Comparison of ENCODE assay signal across 23 cellular contexts in genomic region chr2:189555243-189555642, GRCh38.
DNase-seq lines count a peak whose midpoint lies in the region; ATAC-seq, FAIRE-seq and TF ChIP-seq lines count a peak whose summit lies in the region.
"Had no signal": no experiment of that assay in that cellular context is flagged by ENCODE, and none has a peak within 500 bp of the region (broad histone marks: within the 10 kb centered on the region; RNA-seq: fewer than 3 reads in every experiment).

No MANE protein-coding gene starts in this region.

- H3K4me2 ChIP-seq in parathyroid adenoma (ENCODE audit: low read length), result peak overlapping the region; percentile 3
- H3K4me2 ChIP-seq: KMS-11 had no signal

- DNase-seq in ELR (ENCODE audit: low read depth) (peak; percentile 15), SK-N-MC (ENCODE audit: low read depth, low spot score) (no peak), fibroblast of pulmonary artery (ENCODE audit: low read depth) (peak; percentile 31), D721Med (ENCODE audit: insufficient read length, low spot score) (no peak)
- DNase-seq in effector memory CD4-positive, alpha-beta T cell, result no peak
- DNase-seq: activated CD4-positive, CD25-positive, alpha-beta regulatory T cell treated with anti-CD3 and anti-CD28 coated beads, Interleukin-2, amount 50 U/mL, for 72 hours; activated naive CD4-positive, alpha-beta T cell treated with Interleukin-2 at 50 U/mL for 16 hours; activated T-cell treated with anti-CD3 and anti-CD28 coated beads, Interleukin-2, amount 50 U/mL, for 24 hours; anterior cingulate cortex; DMS153; effector CD8-positive, alpha-beta T cell; immature natural killer cell; NCI-H1092 treated with DMSO at 0.1 percent for 48 hours; NCI-H2029; RPMI8226; sigmoid colon had no signal

- no peaks in the 10 kb centered on the region for H3K9me3 ChIP-seq in SK-N-MC (ENCODE audit: low read depth, low read length)
- no peaks in the 10 kb centered on the region for H3K9me3 ChIP-seq in parathyroid adenoma (ENCODE audit: control insufficient read depth, low read length)
- no peaks in the 10 kb centered on the region for H3K9me3 ChIP-seq in effector memory CD4-positive, alpha-beta T cell (ENCODE audit: control insufficient read depth, low read length)
- H3K9me3 ChIP-seq: sigmoid colon, suprapubic skin had no signal

- H3K36me3 ChIP-seq in SK-N-MC (ENCODE audit: insufficient read depth, low read length) (no peaks in the 10 kb centered on the region), parathyroid adenoma (ENCODE audit: control insufficient read depth, insufficient read depth, low read length) (no peaks in the 10 kb centered on the region)
- no peaks in the 10 kb centered on the region for H3K36me3 ChIP-seq in effector memory CD4-positive, alpha-beta T cell (ENCODE audit: control insufficient read depth, insufficient read depth, low read length)
- H3K36me3 ChIP-seq: sigmoid colon, suprapubic skin had no signal

- no peak for FAIRE-seq in D721Med (lab: Jason Lieb, UNC)
- FAIRE-seq: GM12892 had no signal

- peak overlapping the region; percentile 3; the same call in 1 of the 2 replicates for H3K27ac ChIP-seq in SK-N-MC
- H3K27ac ChIP-seq in parathyroid adenoma, result peak overlapping the region; percentile 59
- H3K27ac ChIP-seq in effector memory CD4-positive, alpha-beta T cell (ENCODE audit: insufficient read depth, low read length, poor library complexity, severe bottlenecking), result no peak overlapping the region
- H3K27ac ChIP-seq: KMS-11, suprapubic skin had no signal

- H3K4me1 ChIP-seq in parathyroid adenoma, result peaks cover 30% of the 10 kb centered on the region
- H3K4me1 ChIP-seq in effector memory CD4-positive, alpha-beta T cell (ENCODE audit: control insufficient read depth, insufficient read depth, low read length, poor library complexity, severe bottlenecking), result peaks cover 5% of the 10 kb centered on the region

- TF ChIP-seq CTCF in fibroblast of pulmonary artery (IDR thresholded peaks at IDR 0.05; ENCODE audit: low read length, missing control alignments) (no peak), parathyroid adenoma (IDR thresholded peaks at IDR 0.05) (no peak), D721Med (IDR thresholded peaks at IDR 0.05; ENCODE audit: insufficient read depth, missing control alignments) (no peak)

- H3K27me3 ChIP-seq in parathyroid adenoma (ENCODE audit: control insufficient read depth, insufficient read depth, low read length), result no peaks in the 10 kb centered on the region
- no peaks in the 10 kb centered on the region for H3K27me3 ChIP-seq in effector memory CD4-positive, alpha-beta T cell (replicated peaks; ENCODE audit: control insufficient read depth, insufficient read depth, low read length, poor library complexity, severe bottlenecking)
- H3K27me3 ChIP-seq: sigmoid colon, suprapubic skin had no signal

- H2AFZ ChIP-seq in parathyroid adenoma, result no peak overlapping the region

- H3K9ac ChIP-seq in SK-N-MC (ENCODE audit: insufficient read length), result no peak overlapping the region
- no peak overlapping the region for H3K9ac ChIP-seq in parathyroid adenoma
- H3K9ac ChIP-seq: KMS-11 had no signal

- no peaks in the 10 kb centered on the region for H3K79me2 ChIP-seq in parathyroid adenoma

- no peak overlapping the region for H3K4me3 ChIP-seq in SK-N-MC
- H3K4me3 ChIP-seq in fibroblast of pulmonary artery (replicated peaks; ENCODE audit: low read depth, low read length), result no peak overlapping the region
- H3K4me3 ChIP-seq in parathyroid adenoma (ENCODE audit: low read depth, low read length), result no peak overlapping the region
- no peak overlapping the region for H3K4me3 ChIP-seq in effector memory CD4-positive, alpha-beta T cell (ENCODE audit: insufficient read depth, low read depth, low read length, poor library complexity, severe bottlenecking)
- H3K4me3 ChIP-seq: lung, sigmoid colon, suprapubic skin had no signal

- ATAC-seq in HG03196 (IDR thresholded peaks at IDR 0.05; ENCODE audit: unreplicated experiment), result no peak
- ATAC-seq in GM21515 (IDR thresholded peaks at IDR 0.05; ENCODE audit: unreplicated experiment), result no peak

Comparison
In these comparisons a context has a peak if more than half of its experiments do, and no peak if none do; other contexts are left out.
1. DNase-seq: peak in ELR (single experiment) and fibroblast of pulmonary artery (single experiment); none in SK-N-MC (single experiment), D721Med (single experiment) and effector memory CD4-positive, alpha-beta T cell (0 of 3).